Comparison of ENCODE assay signal across 8 cellular contexts in genomic region chr11:9138612-9139579, GRCh38. TPM values are rescaled to one million over a fixed set of nuclear protein-coding genes. Genes with fewer than 3 reads are reported as not detected.
DNase-seq lines count a peak whose midpoint lies in the region; ATAC-seq lines count a peak whose summit lies in the region.

No MANE protein-coding gene starts in this region.

- H3K36me3 Mint-ChIP-seq in activated T-helper 2 cell treated with anti-CD3 and anti-CD28 coated beads, Interferon-gamma antibody, Interleukin-2, Interleukin-4, amounts not matched to agents 10 μg/mL and 5 μg/mL and 100 μg/mL, durations not matched to agents 14 hours and 24 hours and 36 hours (ENCODE audit: low read depth): peaks cover 58% of the 10 kb centered on the region

- H3K36me3 ChIP-seq in thymus (ENCODE audit: control insufficient read depth, insufficient read depth): peaks cover 7% of the 10 kb centered on the region

- DNase-seq in DMS 273 treated with DMSO at 0.1 percent for 48 hours (lab: John Stamatoyannopoulos, UW): peak; percentile 7
- DNase-seq in NCI-H1694 treated with DMSO at 0.1 percent for 48 hours (lab: John Stamatoyannopoulos, UW): peak; percentile 48
- no peak for DNase-seq in activated T-helper 2 cell treated with anti-CD3 and anti-CD28 coated beads, Interferon-gamma antibody, Interleukin-2, Interleukin-4, amounts not matched to agents 10 μg/mL and 5 μg/mL and 100 μg/mL, durations not matched to agents 14 hours and 24 hours and 36 hours (ENCODE audit: low spot score)
- no peak for DNase-seq in right cardiac atrium
- DNase-seq in NCI-H2227 treated with DMSO at 0.1 percent for 48 hours (lab: John Stamatoyannopoulos, UW): no peak

- no peaks in the 10 kb centered on the region for H3K27me3 Mint-ChIP-seq in activated T-helper 2 cell treated with anti-CD3 and anti-CD28 coated beads, Interferon-gamma antibody, Interleukin-2, Interleukin-4, amounts not matched to agents 10 μg/mL and 5 μg/mL and 100 μg/mL, durations not matched to agents 14 hours and 24 hours and 36 hours (ENCODE audit: low read depth)

- ATAC-seq in right cardiac atrium (peak; percentile 33 to 68), GM21723 (IDR thresholded peaks at IDR 0.05; ENCODE audit: unreplicated experiment) (no peak), HG03342 (IDR thresholded peaks at IDR 0.05; ENCODE audit: unreplicated experiment) (no peak)

- 62% methylated on average over 18 of the region's 18 CpGs for WGBS in right cardiac atrium
- 82% methylated on average over 18 of the region's 18 CpGs for WGBS in thymus

- intact Hi-C loops in activated T-helper 2 cell treated with anti-CD3 and anti-CD28 coated beads, Interferon-gamma antibody, Interleukin-2, Interleukin-4, amounts not matched to agents 10 μg/mL and 5 μg/mL and 100 μg/mL, durations not matched to agents 14 hours and 24 hours and 36 hours (cut with micrococcal nuclease): loop anchor here (5.0 kb wide), 2 partner anchors 42 to 137 kb away; partner anchors contain the start of gene NRIP3
- intact Hi-C loops in right cardiac atrium (cut with DNase I): loop anchor here in 2 of 4 donors (5.0 to 10.0 kb wide), 2 partner anchors 122 to 224 kb away; partner anchors contain the start of gene AKIP1 (in 1 of the 2)

- H3K4me3 ChIP-seq in right cardiac atrium (ENCODE audit: low read length) (no peak overlapping the region), thymus (ENCODE audit: low read length) (no peak overlapping the region)

- H3K4me3 Mint-ChIP-seq in activated T-helper 2 cell treated with anti-CD3 and anti-CD28 coated beads, Interferon-gamma antibody, Interleukin-2, Interleukin-4, amounts not matched to agents 10 μg/mL and 5 μg/mL and 100 μg/mL, durations not matched to agents 14 hours and 24 hours and 36 hours (ENCODE audit: low read depth): no peak overlapping the region

- H3K27ac Mint-ChIP-seq in activated T-helper 2 cell treated with anti-CD3 and anti-CD28 coated beads, Interferon-gamma antibody, Interleukin-2, Interleukin-4, amounts not matched to agents 10 μg/mL and 5 μg/mL and 100 μg/mL, durations not matched to agents 14 hours and 24 hours and 36 hours: peak overlapping the region; percentile 28

- H3K27me3 ChIP-seq in right cardiac atrium (ENCODE audit: control insufficient read depth, insufficient read depth) (no peaks in the 10 kb centered on the region), thymus (ENCODE audit: control insufficient read depth, insufficient read depth) (no peaks in the 10 kb centered on the region)

- H3K9me3 Mint-ChIP-seq in activated T-helper 2 cell treated with anti-CD3 and anti-CD28 coated beads, Interferon-gamma antibody, Interleukin-2, Interleukin-4, amounts not matched to agents 10 μg/mL and 5 μg/mL and 100 μg/mL, durations not matched to agents 14 hours and 24 hours and 36 hours: no peaks in the 10 kb centered on the region

- peaks cover 33% of the 10 kb centered on the region for H3K4me1 Mint-ChIP-seq in activated T-helper 2 cell treated with anti-CD3 and anti-CD28 coated beads, Interferon-gamma antibody, Interleukin-2, Interleukin-4, amounts not matched to agents 10 μg/mL and 5 μg/mL and 100 μg/mL, durations not matched to agents 14 hours and 24 hours and 36 hours (ENCODE audit: low read depth)

- no peaks in the 10 kb centered on the region for H3K4me1 ChIP-seq in right cardiac atrium (ENCODE audit: control insufficient read depth, insufficient read depth, low read length)
- no peaks in the 10 kb centered on the region for H3K4me1 ChIP-seq in thymus (ENCODE audit: control insufficient read depth, insufficient read depth, low read length)

- no peak overlapping the region for H3K27ac ChIP-seq in right cardiac atrium (ENCODE audit: low read length)
- H3K27ac ChIP-seq in thymus (ENCODE audit: low read depth): peak overlapping the region; percentile 61

- H3K9me3 ChIP-seq in right cardiac atrium (ENCODE audit: control insufficient read depth, low read length) (no peaks in the 10 kb centered on the region), thymus (ENCODE audit: control insufficient read depth) (no peaks in the 10 kb centered on the region)

RNA-seq across cellular contexts. Expression of gene SCUBE2, which starts 47.5 kb away (rescaled TPM):
- total RNA-seq in activated T-helper 2 cell treated with anti-CD3 and anti-CD28 coated beads, Interferon-gamma antibody, Interleukin-2, Interleukin-4, amounts not matched to agents 10 μg/mL and 5 μg/mL and 100 μg/mL, durations not matched to agents 14 hours and 24 hours and 36 hours: 0.18 TPM in 1 of 2 replicates, not detected in the other
- total RNA-seq in right cardiac atrium: 1 to 10 TPM; 1.6 to 3.6 (median 2.2) TPM
- 0.18 TPM for polyA plus RNA-seq in right cardiac atrium
- polyA plus RNA-seq in thymus: 2.5 TPM

Comparison
In these comparisons a context has a peak if more than half of its experiments do, and no peak if none do; other contexts are left out.
1. DNase-seq: peak in DMS 273 treated with DMSO at 0.1 percent for 48 hours (single experiment) and NCI-H1694 treated with DMSO at 0.1 percent for 48 hours (single experiment); none in activated T-helper 2 cell treated with anti-CD3 and anti-CD28 coated beads, Interferon-gamma antibody, Interleukin-2, Interleukin-4, amounts not matched to agents 10 μg/mL and 5 μg/mL and 100 μg/mL, durations not matched to agents 14 hours and 24 hours and 36 hours (single experiment), right cardiac atrium (0 of 3) and NCI-H2227 treated with DMSO at 0.1 percent for 48 hours (single experiment).
2. ATAC-seq: peak in right cardiac atrium (2 of 2); none in GM21723 (single experiment) and HG03342 (single experiment).